In genomic region chr10:59859570-59859969, GRCh38 we compare ENCODE assay signal across 26 cellular contexts.
"Had no signal": no experiment of that assay in that cellular context is flagged by ENCODE, and none has a peak within 500 bp of the region (broad histone marks: within the 10 kb centered on the region; RNA-seq: fewer than 3 reads in every experiment).

No MANE protein-coding gene starts in this region.

- H3K36me3 Mint-ChIP-seq: immature natural killer cell had no signal

- H3K27ac Mint-ChIP-seq: immature natural killer cell; nephron; neural progenitor cell; stimulated activated naive B cell treated with anti-CD40 and anti-IgM and Interleukin-4, amounts not matched to agents 10 μg/mL and 1 μg/mL and 100 μg/mL, for 72 hours had no signal

- DNase-seq: heart left ventricle; hypothalamus; immature natural killer cell; left ventricle myocardium inferior; midbrain; mucosa of descending colon; naive thymus-derived CD4-positive, alpha-beta T cell; occipital lobe; psoas muscle; right lobe of liver; stimulated activated CD4-positive, alpha-beta T cell treated with anti-CD3 and anti-CD28 coated beads, Interleukin-1b, Interleukin-23, amount 100 ng/mL, for 48 hours; stimulated activated CD4-positive, alpha-beta T cell treated with anti-CD3 and anti-CD28 coated beads, Interleukin-2, amount 100 ng/mL, for 48 hours; stimulated activated CD4-positive, alpha-beta T cell treated with anti-CD3 and anti-CD28 coated beads, Interleukin-4, amount 100 ng/mL, for 4 hours; stimulated activated CD8-positive, alpha-beta memory T cell treated with anti-CD3 and anti-CD28 coated beads, Interleukin-4, amount 100 ng/mL, for 48 hours; stimulated activated naive B cell treated with anti-CD40 and anti-IgM and Interleukin-4, amounts not matched to agents 10 μg/mL and 1 μg/mL and 100 μg/mL, for 72 hours; stimulated activated naive CD8-positive, alpha-beta T cell treated with anti-CD3 and anti-CD28 coated beads, Interleukin-15, amount 100 ng/mL, for 72 hours; substantia nigra; upper lobe of left lung had no signal

- H3K27me3 Mint-ChIP-seq: naive thymus-derived CD4-positive, alpha-beta T cell; stimulated activated naive B cell treated with anti-CD40 and anti-IgM and Interleukin-4, amounts not matched to agents 10 μg/mL and 1 μg/mL and 100 μg/mL, for 72 hours; stimulated activated naive CD8-positive, alpha-beta T cell treated with anti-CD3 and anti-CD28 coated beads, Interleukin-15, amount 100 ng/mL, for 72 hours had no signal

- H3K4me3 Mint-ChIP-seq: immature natural killer cell; nephron; neural progenitor cell; stimulated activated naive B cell treated with anti-CD40 and anti-IgM and Interleukin-4, amounts not matched to agents 10 μg/mL and 1 μg/mL and 100 μg/mL, for 72 hours had no signal

- ATAC-seq: heart left ventricle; mucosa of descending colon; naive thymus-derived CD4-positive, alpha-beta T cell; psoas muscle; right lobe of liver; stimulated activated naive B cell treated with anti-CD40 and anti-IgM and Interleukin-4, amounts not matched to agents 10 μg/mL and 1 μg/mL and 100 μg/mL, for 72 hours; stimulated activated naive CD8-positive, alpha-beta T cell treated with anti-CD3 and anti-CD28 coated beads, Interleukin-15, amount 100 ng/mL, for 72 hours had no signal

- H3K27ac ChIP-seq: heart left ventricle, left ventricle myocardium inferior, neural progenitor cell, neutrophil, parathyroid adenoma, psoas muscle, right lobe of liver, tibial nerve, upper lobe of left lung, vagina had no signal

- H3K4me2 ChIP-seq: neural progenitor cell, smooth muscle cell had no signal

- H3K27me3 ChIP-seq: heart left ventricle, neural progenitor cell, neutrophil, right lobe of liver, tibial nerve, upper lobe of left lung, vagina had no signal

- H3K9me3 ChIP-seq: heart left ventricle, left ventricle myocardium inferior, mucosa of descending colon, neutrophil, psoas muscle, right lobe of liver, upper lobe of left lung, vagina had no signal

- H3K4me3 ChIP-seq: heart left ventricle, left ventricle myocardium inferior, lung, mucosa of descending colon, neural progenitor cell, psoas muscle, right lobe of liver, smooth muscle cell, tibial nerve, upper lobe of left lung, vagina had no signal

- H3K4me1 Mint-ChIP-seq: neural progenitor cell had no signal

- H3K36me3 ChIP-seq: heart left ventricle, left ventricle myocardium inferior, neural progenitor cell, neutrophil, right lobe of liver, upper lobe of left lung, vagina had no signal

- H2AFZ ChIP-seq: neural progenitor cell, parathyroid adenoma had no signal

- H3K9ac ChIP-seq: neural progenitor cell, parathyroid adenoma had no signal

- H3K9me3 Mint-ChIP-seq: immature natural killer cell had no signal
